Comparison of ENCODE assay signal across 20 cellular contexts in genomic region chr15:27757050-27757449, GRCh38.
DNase-seq lines count a peak whose midpoint lies in the region; ATAC-seq, FAIRE-seq and TF ChIP-seq lines count a peak whose summit lies in the region.
"Had no signal": no experiment of that assay in that cellular context is flagged by ENCODE, and none has a peak within 500 bp of the region (broad histone marks: within the 10 kb centered on the region; RNA-seq: fewer than 3 reads in every experiment).

No MANE protein-coding gene starts in this region.

- H3K27me3 ChIP-seq in bronchial epithelial cell (ENCODE audit: control insufficient read depth, insufficient read depth, low read length) (no peaks in the 10 kb centered on the region), lung (ENCODE audit: control insufficient read depth, insufficient read depth) (no peaks in the 10 kb centered on the region)
- H3K27me3 ChIP-seq: MG63, Peyer's patch had no signal

- DNase-seq in NCI-H748 (lab: John Stamatoyannopoulos, UW; ENCODE audit: unreplicated experiment) (peak; percentile 48), NCI-H748 treated with DMSO at 0.1 percent for 48 hours (lab: John Stamatoyannopoulos, UW) (no peak), bronchial epithelial cell (ENCODE audit: low read depth) (peak; percentile 33), lung (ENCODE audit: low spot score) (peak; percentile 16), NCI-H2107 treated with DMSO at 0.1 percent for 48 hours (lab: John Stamatoyannopoulos, UW; ENCODE audit: unreplicated experiment) (no peak), iPS-NIHi11 (ENCODE audit: low spot score) (no peak)
- peak; percentile 18 for DNase-seq in Jurkat, Clone E6-1 (ENCODE audit: low read depth, low spot score)
- DNase-seq: GDM1, Kasumi-1, MG63, NCI-H1436, NCI-H187 treated with DMSO at 0.1 percent for 48 hours, NCI-H2227 treated with DMSO at 0.1 percent for 48 hours, NCI-H510A treated with DMSO at 0.1 percent for 48 hours, Peyer's patch, SJCRH30, T-cell had no signal

- no peaks in the 10 kb centered on the region for H3K36me3 ChIP-seq in bronchial epithelial cell (ENCODE audit: control insufficient read depth, insufficient read depth, low read length)
- H3K36me3 ChIP-seq in lung (ENCODE audit: control insufficient read depth in 2 of 2, insufficient read depth in 2 of 2, low read length in 2 of 2), result no peaks in the 10 kb centered on the region
- H3K36me3 ChIP-seq: MG63, Peyer's patch, SJCRH30 had no signal

- no peak overlapping the region for H3K27ac ChIP-seq in lung (ENCODE audit: low read depth in 1 of 2, low read length in 1 of 2)
- H3K27ac ChIP-seq: A549, Peyer's patch, SJCRH30 had no signal

- 78 to 81% methylated on average over 1 of the region's 1 CpG for WGBS in lung, 2 donors

- H3K9me3 ChIP-seq in lung (ENCODE audit: control insufficient read depth in 2 of 2, insufficient read depth in 1 of 2, low read length in 1 of 2), result peaks cover 0 to 6% of the 10 kb centered on the region in 2 donors
- H3K9me3 ChIP-seq: A549, MG63, SJCRH30 had no signal

- no peaks in the 10 kb centered on the region for H3K4me1 ChIP-seq in lung (ENCODE audit: control insufficient read depth in 2 of 2, insufficient read depth in 2 of 2, low read length in 2 of 2)
- H3K4me1 ChIP-seq: A549, Peyer's patch, SJCRH30 had no signal

- no peak overlapping the region for H3K4me3 ChIP-seq in Jurkat, Clone E6-1 (ENCODE audit: low read length)
- H3K4me3 ChIP-seq in bronchial epithelial cell (ENCODE audit: low read depth, low read length) (no peak overlapping the region), lung (no peak overlapping the region)
- H3K4me3 ChIP-seq: A549, MG63, Peyer's patch, SJCRH30 had no signal

- ATAC-seq in lung (ENCODE audit: insufficient read depth, low FRiP score), result no peak
- ATAC-seq: A549, T-cell had no signal

- TF ChIP-seq CTCF in bronchial epithelial cell (IDR thresholded peaks at IDR 0.05; ENCODE audit: insufficient read depth, low read length, severe bottlenecking) (no peak), lung (IDR thresholded peaks at IDR 0.05; ENCODE audit: control extremely low read depth, extremely low read depth) (no peak)

- no peak for FAIRE-seq in bronchial epithelial cell (lab: Jason Lieb, UNC)
- FAIRE-seq: A549, GM18507, H54 had no signal

Comparison
In these comparisons a context has a peak if more than half of its experiments do, and no peak if none do; other contexts are left out.
1. DNase-seq: peak in NCI-H748 (single experiment), Jurkat, Clone E6-1 (single experiment), bronchial epithelial cell (single experiment) and lung (single experiment); none in NCI-H748 treated with DMSO at 0.1 percent for 48 hours (single experiment), NCI-H2107 treated with DMSO at 0.1 percent for 48 hours (single experiment) and iPS-NIHi11 (single experiment).